Comparison of ENCODE assay signal across 25 cellular contexts in the genomic region with DNA sequence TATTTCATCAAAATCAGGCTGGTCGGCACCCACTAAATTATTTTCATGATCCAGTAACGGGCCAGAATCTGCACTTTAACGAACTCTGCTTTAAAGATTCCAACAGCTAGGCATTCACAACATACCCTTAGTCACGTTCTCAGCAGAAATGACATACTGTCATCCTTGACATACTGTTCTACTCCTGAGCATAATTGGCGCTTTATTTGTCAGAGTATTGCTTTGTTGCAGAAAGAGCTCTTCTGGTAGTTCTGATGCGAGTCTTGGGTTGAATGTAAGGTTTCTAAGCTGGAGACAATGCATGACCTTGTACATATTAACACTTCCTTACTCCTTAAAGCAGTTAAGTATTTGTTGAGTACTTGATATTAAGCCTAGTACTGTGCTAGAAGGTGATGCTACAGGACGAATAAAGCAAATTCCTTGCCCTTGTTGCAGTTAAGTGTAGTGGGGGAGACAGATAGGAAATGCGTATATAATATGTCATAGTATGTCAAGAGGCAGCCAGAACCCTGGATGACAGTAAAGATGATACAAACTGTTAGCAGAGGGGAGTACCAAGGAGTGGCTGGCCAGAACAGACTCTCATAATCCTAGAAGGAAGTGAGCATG.
"Had no signal": no experiment of that assay in that cellular context is flagged by ENCODE, and none has a peak within 500 bp of the region (broad histone marks: within the 10 kb centered on the region; RNA-seq: fewer than 3 reads in every experiment).

No MANE protein-coding gene starts in this region.

- ATAC-seq: activated naive CD4-positive, alpha-beta T cell treated with anti-CD3 and anti-CD28 coated beads, Interleukin-2, amount 50 U/mL, for 72 hours; activated naive CD8-positive, alpha-beta T cell treated with anti-CD3 and anti-CD28 coated beads, Interleukin-2, amount 50 U/mL, for 24 hours; activated T-cell treated with anti-CD3 and anti-CD28 coated beads, Interleukin-2, amount 50 U/mL, for 4 hours; body of pancreas; T-helper 17 cell had no signal

- H3K9me3 ChIP-seq: ascending aorta, body of pancreas, Peyer's patch had no signal

- H3K27me3 ChIP-seq: ascending aorta, body of pancreas, Peyer's patch had no signal

- H3K4me1 ChIP-seq: Peyer's patch had no signal

- H3K4me3 ChIP-seq: ascending aorta, body of pancreas, Peyer's patch had no signal

- DNase-seq: activated B cell treated with CpG ODN at 0.5 μM for 24 hours; activated CD4-positive, alpha-beta T cell treated with anti-CD3 and anti-CD28 coated beads for 1 hour; activated CD4-positive, alpha-beta T cell treated with anti-CD3 and anti-CD28 coated beads, Interleukin-2, amount 10 ng/mL, durations not matched to agents 24 days and 14 days; activated CD4-positive, alpha-beta T cell treated with anti-CD3 and anti-CD28 coated beads, Interleukin-2, amount 50 U/mL, for 48 hours; activated effector memory CD4-positive, alpha-beta T cell treated with anti-CD3 and anti-CD28 coated beads, Interleukin-2, amount 50 U/mL, for 16 hours; activated naive CD4-positive, alpha-beta T cell treated with Interleukin-2 at 50 U/mL for 16 hours; activated naive CD8-positive, alpha-beta T cell treated with anti-CD3 and anti-CD28 coated beads, Interleukin-2, amount 50 U/mL, for 24 hours; activated T-cell treated with anti-CD3 and anti-CD28 coated beads, Interleukin-2, amount 50 U/mL, for 4 hours; amniotic stem cell; body of pancreas; cerebellar nuclear complex; Kasumi-1; KBM-7; NCI-H1092 treated with DMSO at 0.1 percent for 48 hours; NCI-H1417 treated with DMSO at 0.1 percent for 48 hours; NCI-H2029 treated with DMSO at 0.1 percent for 48 hours; NCI-H345; NCI-H510A; NCI-H526 treated with DMSO at 0.1 percent for 48 hours; Peyer's patch; SIG-M5; T-helper 17 cell; T-helper 9 cell had no signal

- H3K27ac ChIP-seq: ascending aorta, body of pancreas, Peyer's patch had no signal

- H3K36me3 ChIP-seq: ascending aorta, Peyer's patch had no signal
